Comparison of ENCODE assay signal across 1 cellular context in genomic region chr17:57257213-57257873, GRCh38.
TF ChIP-seq lines count a peak whose summit lies in the region.

No MANE protein-coding gene starts in this region.

TF ChIP-seq in HCT116, 20 proteins besides CTCF, POLR2A, EP300 and RAD21 (continued from another document):
- TF ChIP-seq TCF7L2 (IDR thresholded peaks at IDR 0.05; ENCODE audit: borderline replicate concordance, extremely low read depth, insufficient read depth, insufficient read length) (no peak), EZH2phosphoT487 (IDR thresholded peaks at IDR 0.05; ENCODE audit: borderline replicate concordance) (no peak), CEBPB (IDR thresholded peaks at IDR 0.05; ENCODE audit: low read depth) (no peak), ATF3 (IDR thresholded peaks at IDR 0.05) (no peak), JUND (IDR thresholded peaks at IDR 0.05) (no peak), SRF (IDR thresholded peaks at IDR 0.05; ENCODE audit: low read depth) (no peak)
TF ChIP-seq in HCT116: peak in this region for 0.
